16 cellular contexts compared by ENCODE assay signal in the genomic region with DNA sequence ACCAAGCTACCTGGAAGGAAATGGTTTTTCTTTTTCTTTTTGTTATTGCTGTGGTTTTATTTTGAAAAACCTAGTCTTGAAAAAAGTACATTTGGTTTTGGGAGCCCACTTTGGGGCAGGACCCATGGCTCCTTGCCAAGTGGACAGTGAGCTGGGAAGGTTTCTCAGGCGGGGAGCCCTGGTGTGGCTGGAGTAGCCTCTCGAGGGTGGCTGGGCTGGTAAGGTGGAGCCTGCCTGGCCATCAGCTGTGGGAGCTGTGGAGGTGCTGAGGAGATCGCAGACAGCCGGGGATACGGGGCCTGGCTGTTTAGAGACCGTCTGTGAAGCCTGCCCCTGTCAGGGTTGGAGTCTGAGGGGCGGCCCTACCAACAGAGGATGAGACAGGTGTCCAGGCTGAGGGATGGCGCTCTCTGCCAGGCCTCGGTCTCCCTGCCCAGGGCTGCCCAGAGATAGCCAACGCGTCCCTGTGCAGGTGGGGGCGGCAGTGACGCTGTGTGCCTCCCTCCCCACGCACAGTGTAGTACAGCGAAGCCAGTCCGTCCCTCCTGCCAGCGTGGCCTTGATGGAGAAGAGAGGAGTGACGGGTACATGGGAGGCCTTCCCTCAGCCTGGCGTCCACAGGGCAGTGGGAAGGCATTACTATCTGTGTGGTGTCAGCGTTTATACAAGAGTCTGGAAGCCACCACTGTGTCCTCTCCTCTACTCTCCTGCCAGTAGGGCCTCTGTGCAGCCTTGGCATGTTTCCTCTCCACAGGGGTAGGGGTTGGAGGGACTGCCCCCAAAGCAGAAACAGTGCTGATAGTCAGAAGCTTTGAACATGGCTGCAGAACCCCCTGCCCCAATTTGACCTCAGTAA. TPM values are rescaled to one million over a fixed set of nuclear protein-coding genes. Genes with fewer than 3 reads are reported as not detected.
DNase-seq lines count a peak whose midpoint lies in the region; ATAC-seq and TF ChIP-seq lines count a peak whose summit lies in the region.
"Had no signal": no experiment of that assay in that cellular context is flagged by ENCODE, and none has a peak within 500 bp of the region (broad histone marks: within the 10 kb centered on the region; RNA-seq: fewer than 3 reads in every experiment).

No MANE protein-coding gene starts in this region.

- H3K9me3 ChIP-seq in T-helper 17 cell (ENCODE audit: control insufficient read depth, low read length, poor library complexity, severe bottlenecking): no peaks in the 10 kb centered on the region
- H3K9me3 ChIP-seq in stomach: no peaks in the 10 kb centered on the region
- H3K9me3 ChIP-seq in PC-9 (ENCODE audit: insufficient read depth, low read depth): no peaks in the 10 kb centered on the region
- H3K9me3 ChIP-seq: HAP-1, psoas muscle had no signal

- H3K4me3 Mint-ChIP-seq in activated CD4-positive, alpha-beta T cell treated with anti-CD3 and anti-CD28 coated beads, Interleukin-2, amount 10 ng/mL, durations not matched to agents 7 days and 5 days: no peak overlapping the region
- no peak overlapping the region for H3K4me3 Mint-ChIP-seq in T-helper 17 cell
- H3K4me3 Mint-ChIP-seq in memory B cell: no peak overlapping the region
- H3K4me3 Mint-ChIP-seq: IgD-negative memory B cell had no signal

- no peaks in the 10 kb centered on the region for H3K9me2 ChIP-seq in PC-9 (ENCODE audit: insufficient read depth)

- no peak for TF ChIP-seq EP300 in stomach (IDR thresholded peaks at IDR 0.05)

- no peak overlapping the region for H3K4me3 ChIP-seq in stomach
- no peak overlapping the region for H3K4me3 ChIP-seq in PC-9
- H3K4me3 ChIP-seq: HAP-1, psoas muscle had no signal

- ATAC-seq in T-helper 17 cell (no peak), memory B cell (ENCODE audit: low read depth) (no peak), GM21576 (IDR thresholded peaks at IDR 0.05; ENCODE audit: unreplicated experiment) (no peak)
- ATAC-seq: left lobe of liver, psoas muscle had no signal

- intact Hi-C loops in stomach (cut with DNase I; ENCODE audit: low total_unique reads) (no loop called here), PC-9 (cut with micrococcal nuclease; ENCODE audit: unreplicated experiment) (no loop called here)

- peaks cover 99% of the 10 kb centered on the region for H3K79me2 ChIP-seq in PC-9 (ENCODE audit: low read depth)

- H3K27ac ChIP-seq in stomach (peak overlapping the region in 3 of 5 donors; percentile 50 to 65 (median 63)), PC-9 (no peak overlapping the region)
- H3K27ac ChIP-seq: psoas muscle had no signal

- CTCF ChIA-PET in activated CD4-positive, alpha-beta T cell treated with anti-CD3 and anti-CD28 coated beads, Interleukin-2, amount 10 ng/mL, durations not matched to agents 7 days and 5 days (lab: Charles Lee): interaction anchor here (0.8 to 1.2 kb wide), 4 partner anchors 11 to 168 kb away, joined by 3 read pairs; no protein-coding TSS in a partner anchor
- CTCF ChIA-PET in PC-9 (lab: Charles Lee): no interaction called here

- no peaks in the 10 kb centered on the region; the same call in 1 of the 2 replicates for H4K20me1 ChIP-seq in PC-9 (ENCODE audit: insufficient read depth)

- H2AFZ ChIP-seq in PC-9: no peak overlapping the region

- 79 to 88% (median 83%) methylated on average over 16 to 20 of the region's 20 CpGs for WGBS in stomach, 5 donors

- no peaks in the 10 kb centered on the region for H3F3A ChIP-seq in PC-9 (ENCODE audit: insufficient read depth, low read depth)

- TF ChIP-seq CTCF in stomach (IDR thresholded peaks at IDR 0.05) (no peak), PC-9 (conservative IDR thresholded peaks at IDR 0.05) (no peak)

- peaks cover 0 to 5% (median 5%) of the 10 kb centered on the region in 3 donors for H3K27me3 ChIP-seq in stomach
- H3K27me3 ChIP-seq in PC-9 (ENCODE audit: insufficient read depth, low read depth): no peaks in the 10 kb centered on the region

- peaks cover 3% of the 10 kb centered on the region for H3K36me3 Mint-ChIP-seq in activated CD4-positive, alpha-beta T cell treated with anti-CD3 and anti-CD28 coated beads, Interleukin-2, amount 10 ng/mL, durations not matched to agents 7 days and 5 days (ENCODE audit: low read depth)
- no peaks in the 10 kb centered on the region for H3K36me3 Mint-ChIP-seq in T-helper 17 cell (ENCODE audit: low read depth)
- peaks cover 9% of the 10 kb centered on the region for H3K36me3 Mint-ChIP-seq in memory B cell

- H3K4me1 Mint-ChIP-seq in activated CD4-positive, alpha-beta T cell treated with anti-CD3 and anti-CD28 coated beads, Interleukin-2, amount 10 ng/mL, durations not matched to agents 7 days and 5 days: peaks cover 37% of the 10 kb centered on the region
- H3K4me1 Mint-ChIP-seq in T-helper 17 cell (peaks cover 18% of the 10 kb centered on the region), memory B cell (peaks cover 24% of the 10 kb centered on the region)

- POLR2A ChIA-PET in activated CD4-positive, alpha-beta T cell treated with anti-CD3 and anti-CD28 coated beads, Interleukin-2, amount 10 ng/mL, durations not matched to agents 7 days and 5 days (lab: Charles Lee): no interaction called here
- POLR2A ChIA-PET in PC-9 (lab: Charles Lee; ENCODE audit: unreplicated experiment): no interaction called here

- H3K36me3 ChIP-seq in stomach: no peaks in the 10 kb centered on the region
- no peaks in the 10 kb centered on the region; the same call in 1 of the 2 replicates for H3K36me3 ChIP-seq in PC-9 (ENCODE audit: low read depth)
- H3K36me3 ChIP-seq: HAP-1 had no signal

- no TSS peak for BruUV-seq in PC-9 (replicated peaks; lab: Mats Ljungman, UMichigan)

- no peak for TF ChIP-seq POLR2A in stomach (IDR thresholded peaks at IDR 0.05)

- H3K27me3 Mint-ChIP-seq in activated CD4-positive, alpha-beta T cell treated with anti-CD3 and anti-CD28 coated beads, Interleukin-2, amount 10 ng/mL, durations not matched to agents 7 days and 5 days: peaks cover 10% of the 10 kb centered on the region
- peaks cover 6% of the 10 kb centered on the region for H3K27me3 Mint-ChIP-seq in T-helper 17 cell
- H3K27me3 Mint-ChIP-seq in memory B cell: no peaks in the 10 kb centered on the region
- H3K27me3 Mint-ChIP-seq: IgD-negative memory B cell had no signal

- H3K9me3 Mint-ChIP-seq in activated CD4-positive, alpha-beta T cell treated with anti-CD3 and anti-CD28 coated beads, Interleukin-2, amount 10 ng/mL, durations not matched to agents 7 days and 5 days: no peaks in the 10 kb centered on the region
- H3K9me3 Mint-ChIP-seq in memory B cell: peaks cover 5% of the 10 kb centered on the region

- DNase-seq in activated CD4-positive, alpha-beta T cell treated with anti-CD3 and anti-CD28 coated beads, Interleukin-2, amount 10 ng/mL, durations not matched to agents 7 days and 5 days: no peak
- no peak for DNase-seq in activated CD4-positive, alpha-beta T cell treated with anti-CD3 and anti-CD28 coated beads, Interleukin-2, amount 50 U/mL, for 48 hours
- DNase-seq in T-helper 17 cell: no peak
- DNase-seq in memory B cell (ENCODE audit: low spot score in 2 of 2): no peak
- DNase-seq in stomach: no peak
- no peak for DNase-seq in ureter (ENCODE audit: low spot score)
- no peak for DNase-seq in PC-9
- DNase-seq: cerebellar nuclear complex, foreskin melanocyte, NCI-H82, psoas muscle, SW 1271 had no signal

- no peak overlapping the region for H3K4me2 ChIP-seq in PC-9

- H3K27ac Mint-ChIP-seq in activated CD4-positive, alpha-beta T cell treated with anti-CD3 and anti-CD28 coated beads, Interleukin-2, amount 10 ng/mL, durations not matched to agents 7 days and 5 days: peak overlapping the region; percentile 38
- H3K27ac Mint-ChIP-seq in T-helper 17 cell: peak overlapping the region; percentile 29
- peak overlapping the region; percentile 67 for H3K27ac Mint-ChIP-seq in memory B cell
- H3K27ac Mint-ChIP-seq: IgD-negative memory B cell had no signal

- peaks cover 0 to 76% (median 39%) of the 10 kb centered on the region in 4 donors for H3K4me1 ChIP-seq in stomach
- peaks cover 15% of the 10 kb centered on the region for H3K4me1 ChIP-seq in PC-9 (replicated peaks; ENCODE audit: insufficient read depth)
- H3K4me1 ChIP-seq: HAP-1, psoas muscle had no signal

RNA-seq across cellular contexts. Expression of gene RIN3, which starts 5.9 kb away (rescaled TPM):
- total RNA-seq in activated CD4-positive, alpha-beta T cell treated with anti-CD3 and anti-CD28 coated beads, Interleukin-2, amount 10 ng/mL, durations not matched to agents 7 days and 5 days: 10 to 100 TPM; 52.6 to 56.8 TPM
- total RNA-seq in T-helper 17 cell (10 to 100 TPM; 49.3 to 70.0 TPM), stomach (10 to 100 TPM in 3 of 5 donors, 1 to 10 TPM in 2; 6.2 to 47.8 (median 11.6) TPM), ureter (27.3 TPM), PC-9 (2021) (13.4 and 14.8 TPM in 2 replicates)
- polyA plus RNA-seq in stomach: 1 to 10 TPM; 5.0 to 6.2 (median 6.0) TPM
